In genomic region chr19:40800997-40801377, GRCh38 we compare ENCODE assay signal across 1 cellular context.
TF ChIP-seq lines count a peak whose summit lies in the region.

No MANE protein-coding gene starts in this region.

TF ChIP-seq in GM12878, 131 proteins besides CTCF, POLR2A, EP300 and RAD21:
- TF ChIP-seq ZNF274 (IDR thresholded peaks at IDR 0.05; ENCODE audit: insufficient read depth, insufficient read length) (no peak), NR2F1 (conservative IDR thresholded peaks at IDR 0.05) (no peak), POLR2AphosphoS5 (IDR thresholded peaks at IDR 0.05; ENCODE audit: low read length) (0 out of 2 replicates have a peak, but pooled peaks have one; percentile 18), SMAD1 (IDR thresholded peaks at IDR 0.05; ENCODE audit: low read depth, partially characterized antibody) (no peak)
